ENCODE assay signal across 12 cellular contexts in the genomic region with DNA sequence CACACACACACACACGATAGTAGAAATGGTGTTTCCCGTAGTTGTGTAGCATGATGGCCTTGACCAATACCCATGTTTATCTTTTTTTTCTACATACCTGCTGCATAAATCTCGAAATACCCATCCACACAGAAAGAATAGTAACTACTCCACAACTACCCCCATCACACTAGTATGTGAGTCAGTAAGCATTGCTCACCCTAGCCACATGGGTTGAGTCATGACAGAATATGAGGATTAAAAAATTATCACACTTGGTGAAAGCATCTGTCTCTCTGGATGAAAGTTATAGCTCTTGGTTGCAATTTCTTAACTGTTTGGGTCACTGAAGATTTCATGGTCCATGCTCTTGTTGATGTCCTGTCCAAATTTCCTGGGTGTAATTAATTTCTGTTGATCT.
DNase-seq lines count a peak whose midpoint lies in the region; ATAC-seq, FAIRE-seq and TF ChIP-seq lines count a peak whose summit lies in the region.
"Had no signal": no experiment of that assay in that cellular context is flagged by ENCODE, and none has a peak within 500 bp of the region (broad histone marks: within the 10 kb centered on the region; RNA-seq: fewer than 3 reads in every experiment).

No MANE protein-coding gene starts in this region.

- H2AFZ ChIP-seq in osteoblast (ENCODE audit: low read length), result no peak overlapping the region

- peak; percentile 29 for DNase-seq in activated CD4-positive, alpha-beta T cell treated with anti-CD3 and anti-CD28 coated beads for 36 hours
- DNase-seq in activated CD4-positive, alpha-beta T cell treated with anti-CD3 and anti-CD28 coated beads for 1 hour, result no peak
- DNase-seq in HK-2 (ENCODE audit: unreplicated experiment), result peak; percentile 5
- DNase-seq in bronchial epithelial cell (ENCODE audit: low read depth), result peak; percentile 93
- peak; percentile 38 for DNase-seq in osteoblast (ENCODE audit: insufficient read length, low spot score, missing footprints)
- DNase-seq in SKM-1 (lab: John Stamatoyannopoulos, UW; ENCODE audit: unreplicated experiment), result no peak
- no peak for DNase-seq in NCI-H774 (lab: John Stamatoyannopoulos, UW)
- DNase-seq: naive thymus-derived CD8-positive, alpha-beta T cell; NCI-H1417; NK-92 treated with Interleukin-12 subunit alpha and Interleukin-12 subunit beta, amount 100 ng/mL, for 24 hours; T-helper 17 cell had no signal

- H3K27me3 ChIP-seq in bronchial epithelial cell (ENCODE audit: control insufficient read depth, insufficient read depth, low read length) (no peaks in the 10 kb centered on the region), osteoblast (ENCODE audit: insufficient read depth, low read length) (no peaks in the 10 kb centered on the region)

- H3K9me3 Mint-ChIP-seq in activated CD4-positive, alpha-beta T cell treated with anti-CD3 and anti-CD28 coated beads for 36 hours (ENCODE audit: low read depth), result peaks cover 3% of the 10 kb centered on the region

- peak; percentile 97 for ATAC-seq in activated CD4-positive, alpha-beta T cell treated with anti-CD3 and anti-CD28 coated beads for 36 hours
- no peak for ATAC-seq in GM21619 (IDR thresholded peaks at IDR 0.05; ENCODE audit: unreplicated experiment)
- ATAC-seq: naive thymus-derived CD8-positive, alpha-beta T cell; T-helper 17 cell had no signal

- peaks cover 4% of the 10 kb centered on the region for H3K36me3 Mint-ChIP-seq in activated CD4-positive, alpha-beta T cell treated with anti-CD3 and anti-CD28 coated beads for 36 hours (ENCODE audit: low read depth)
- H3K36me3 Mint-ChIP-seq: naive thymus-derived CD8-positive, alpha-beta T cell had no signal

- peaks cover 41% of the 10 kb centered on the region for H3K4me1 Mint-ChIP-seq in activated CD4-positive, alpha-beta T cell treated with anti-CD3 and anti-CD28 coated beads for 36 hours

- peak overlapping the region; percentile 37 for H3K4me2 ChIP-seq in osteoblast (ENCODE audit: insufficient read depth, low read length)

- peaks cover 25% of the 10 kb centered on the region for H3K4me1 ChIP-seq in osteoblast (ENCODE audit: insufficient read depth, low read length)

- no peak overlapping the region for H3K27ac Mint-ChIP-seq in activated CD4-positive, alpha-beta T cell treated with anti-CD3 and anti-CD28 coated beads for 36 hours
- H3K27ac Mint-ChIP-seq: naive thymus-derived CD8-positive, alpha-beta T cell; T-helper 17 cell had no signal

- TF ChIP-seq CTCF in bronchial epithelial cell (IDR thresholded peaks at IDR 0.05; ENCODE audit: insufficient read depth, low read length, severe bottlenecking) (no peak), osteoblast (IDR thresholded peaks at IDR 0.05; ENCODE audit: extremely low read depth, low read depth, low read length) (no peak)

- H3K4me3 ChIP-seq in bronchial epithelial cell (ENCODE audit: low read depth, low read length), result no peak overlapping the region
- no peak overlapping the region for H3K4me3 ChIP-seq in osteoblast (ENCODE audit: insufficient read depth, low read length)

- intact Hi-C loops in activated CD4-positive, alpha-beta T cell treated with anti-CD3 and anti-CD28 coated beads for 36 hours (cut with DNase I, micrococcal nuclease), result loop anchor here (1.0 to 2.0 kb wide), 3 partner anchors 14 to 16 kb away; no protein-coding TSS in a partner anchor

- no peaks in the 10 kb centered on the region for H4K20me1 ChIP-seq in osteoblast (ENCODE audit: insufficient read depth, low read length)

- H3K27ac ChIP-seq in osteoblast (ENCODE audit: low read depth, low read length), result no peak overlapping the region

- FAIRE-seq in bronchial epithelial cell (lab: Jason Lieb, UNC), result no peak

- no peaks in the 10 kb centered on the region for H3K9me3 ChIP-seq in osteoblast (ENCODE audit: low read depth, low read length)

- H3K27me3 Mint-ChIP-seq in activated CD4-positive, alpha-beta T cell treated with anti-CD3 and anti-CD28 coated beads for 36 hours, result no peaks in the 10 kb centered on the region
- H3K27me3 Mint-ChIP-seq: T-helper 17 cell had no signal

- no peaks in the 10 kb centered on the region for H3K79me2 ChIP-seq in osteoblast (ENCODE audit: insufficient read depth, low read length)

- H3K4me3 Mint-ChIP-seq in activated CD4-positive, alpha-beta T cell treated with anti-CD3 and anti-CD28 coated beads for 36 hours, result no peak overlapping the region
- H3K4me3 Mint-ChIP-seq: naive thymus-derived CD8-positive, alpha-beta T cell; T-helper 17 cell had no signal

- H3K36me3 ChIP-seq in bronchial epithelial cell (ENCODE audit: control insufficient read depth, insufficient read depth, low read length) (no peaks in the 10 kb centered on the region), osteoblast (ENCODE audit: insufficient read depth, low read length) (no peaks in the 10 kb centered on the region)

- POLR2A ChIA-PET in activated CD4-positive, alpha-beta T cell treated with anti-CD3 and anti-CD28 coated beads for 36 hours (lab: Charles Lee), result interaction anchor here (0.6 kb wide), 1 partner anchor 15 kb away, joined by 3 read pairs; no protein-coding TSS in a partner anchor

- CTCF ChIA-PET in activated CD4-positive, alpha-beta T cell treated with anti-CD3 and anti-CD28 coated beads for 36 hours (lab: Charles Lee), result no interaction called here

Comparison
In these comparisons a context has a peak if more than half of its experiments do, and no peak if none do; other contexts are left out.
1. DNase-seq: peak in activated CD4-positive, alpha-beta T cell treated with anti-CD3 and anti-CD28 coated beads for 36 hours (single experiment), HK-2 (single experiment), bronchial epithelial cell (single experiment) and osteoblast (single experiment); none in activated CD4-positive, alpha-beta T cell treated with anti-CD3 and anti-CD28 coated beads for 1 hour (single experiment), SKM-1 (single experiment) and NCI-H774 (single experiment).